In genomic region chr4:184207734-184208607, GRCh38 we compare ENCODE assay signal across 1 cellular context.
TF ChIP-seq lines count a peak whose summit lies in the region.

No MANE protein-coding gene starts in this region.

TF ChIP-seq in K562, 482 proteins besides CTCF, POLR2A, EP300 and RAD21:
- TF ChIP-seq NRF1 (conservative IDR thresholded peaks at IDR 0.05 in 1 of 2, IDR thresholded peaks at IDR 0.05 in 1 of 2) = peak; percentile 52 to 60
- TF ChIP-seq MGA (IDR thresholded peaks at IDR 0.05) = peak; percentile 29; the same call in 1 of the 2 replicates
- TF ChIP-seq ATF7 (IDR thresholded peaks at IDR 0.05) = peak; percentile 47; the same call in 1 of the 2 replicates
- peak; percentile 47; the same call in 1 of the 2 replicates for TF ChIP-seq L3MBTL2 (IDR thresholded peaks at IDR 0.05)
- peak; percentile 92 for TF ChIP-seq PRDM10 (IDR thresholded peaks at IDR 0.05; ENCODE audit: partially characterized antibody)
